In genomic region chr17:14304876-14305636, GRCh38 we compare ENCODE assay signal across 1 cellular context.
TF ChIP-seq lines count a peak whose summit lies in the region.

No MANE protein-coding gene starts in this region.

TF ChIP-seq in K562, 482 proteins besides CTCF, POLR2A, EP300 and RAD21 (continued from another document):
- no peak for TF ChIP-seq HINFP (tag; conservative IDR thresholded peaks at IDR 0.05; ENCODE audit: low read depth)
- TF ChIP-seq SRF (CRISPR knock-in tag; IDR thresholded peaks at IDR 0.05), result no peak
- no peak for TF ChIP-seq DMBX1 (CRISPR knock-in tag; IDR thresholded peaks at IDR 0.05; ENCODE audit: borderline replicate concordance)
- TF ChIP-seq TSC22D4 (tag; IDR thresholded peaks at IDR 0.05), result no peak
- no peak for TF ChIP-seq CBFB (CRISPR knock-in tag; IDR thresholded peaks at IDR 0.05)
- TF ChIP-seq NFRKB (IDR thresholded peaks at IDR 0.05; ENCODE audit: low read depth), result no peak
- no peak for TF ChIP-seq DIDO1 (tag; IDR thresholded peaks at IDR 0.05; ENCODE audit: low read depth)
- no peak for TF ChIP-seq MLX (CRISPR knock-in tag; conservative IDR thresholded peaks at IDR 0.05)
- no peak for TF ChIP-seq TAF9B (IDR thresholded peaks at IDR 0.05; ENCODE audit: partially characterized antibody)
- no peak for TF ChIP-seq RFX1 (IDR thresholded peaks at IDR 0.05)
- no peak for TF ChIP-seq NFIC (IDR thresholded peaks at IDR 0.05)
- TF ChIP-seq CEBPG (CRISPR knock-in tag; IDR thresholded peaks at IDR 0.05), result no peak
- no peak for TF ChIP-seq CEBPG (tag; conservative IDR thresholded peaks at IDR 0.05 in 1 of 2, IDR thresholded peaks at IDR 0.05 in 1 of 2)
- TF ChIP-seq NUFIP1 (IDR thresholded peaks at IDR 0.05; ENCODE audit: partially characterized antibody), result no peak
- peak; percentile 97 for TF ChIP-seq HMBOX1 (IDR thresholded peaks at IDR 0.05)
- peak in 1 of 2 experiments; percentile 65; a peak in 1 of 4 replicates for TF ChIP-seq ZMIZ1 (IDR thresholded peaks at IDR 0.05; ENCODE audit: low read depth in 2 of 2, low read length in 2 of 2)
- TF ChIP-seq TCF7 (IDR thresholded peaks at IDR 0.05; ENCODE audit: borderline replicate concordance), result no peak
- no peak for TF ChIP-seq GTF2A2 (tag; IDR thresholded peaks at IDR 0.05)
